26 cellular contexts compared by ENCODE assay signal in genomic region chr17:74158761-74159160, GRCh38.
"Had no signal": no experiment of that assay in that cellular context is flagged by ENCODE, and none has a peak within 500 bp of the region (broad histone marks: within the 10 kb centered on the region; RNA-seq: fewer than 3 reads in every experiment).

No MANE protein-coding gene starts in this region.

- H3K79me2 ChIP-seq: hepatocyte had no signal

- H3K36me3 ChIP-seq: esophagus muscularis mucosa, gastroesophageal sphincter, heart left ventricle, left lung, lower lobe of right lung had no signal

- H3K27ac Mint-ChIP-seq: immature natural killer cell, mesothelial cell of epicardium, naive B cell had no signal

- H3K4me1 ChIP-seq: esophagus muscularis mucosa, foreskin keratinocyte, gastroesophageal sphincter, heart left ventricle, left lung, lower lobe of right lung had no signal

- FAIRE-seq: colon, endothelial cell of umbilical vein, frontal cortex, kidney had no signal

- H3K4me2 ChIP-seq: hepatocyte had no signal

- H3K36me3 Mint-ChIP-seq: immature natural killer cell, mesothelial cell of epicardium had no signal

- DNase-seq: dermis blood vessel endothelial cell; dorsolateral prefrontal cortex; effector CD4-positive, alpha-beta T cell; effector memory CD4-positive, alpha-beta T cell; foreskin keratinocyte; hypothalamus; immature natural killer cell; islet precursor cell; kidney; kidney glomerular epithelial cell; left colon; left lung; left ventricle myocardium superior; lower lobe of right lung; mesenchymal stem cell; mucosa of descending colon; naive B cell had no signal

- H3K4me3 Mint-ChIP-seq: immature natural killer cell, mesothelial cell of epicardium had no signal

- H3K4me1 Mint-ChIP-seq: immature natural killer cell, mesothelial cell of epicardium, naive B cell had no signal

- H3K9me3 Mint-ChIP-seq: mesothelial cell of epicardium had no signal

- H3K27ac ChIP-seq: coronary artery, dorsolateral prefrontal cortex, esophagus muscularis mucosa, foreskin keratinocyte, gastroesophageal sphincter, heart left ventricle, hepatocyte, left lung, lower lobe of right lung had no signal

- H3K9me3 ChIP-seq: heart left ventricle, left lung, lower lobe of right lung, mucosa of descending colon had no signal

- H3K4me3 ChIP-seq: coronary artery, dorsolateral prefrontal cortex, esophagus muscularis mucosa, gastroesophageal sphincter, heart left ventricle, hepatocyte, left lung, lower lobe of right lung, mucosa of descending colon had no signal

- ATAC-seq: foreskin keratinocyte, gastroesophageal sphincter, heart left ventricle, left colon, left lung, left ventricle myocardium superior, lower lobe of right lung, mucosa of descending colon had no signal

- H2AFZ ChIP-seq: hepatocyte had no signal

- H3K27me3 ChIP-seq: foreskin keratinocyte, hepatocyte had no signal
